8 cellular contexts compared by ENCODE assay signal in genomic region chr4:25861951-25862410, GRCh38. TPM values are rescaled to one million over a fixed set of nuclear protein-coding genes. Genes with fewer than 3 reads are reported as not detected.
A peak's percentile ranks its signal among the peaks of the same experiment; 100 is the strongest.
DNase-seq lines count a peak whose midpoint lies in the region; ATAC-seq and TF ChIP-seq lines count a peak whose summit lies in the region.

No MANE protein-coding gene starts in this region.

- H3K9me2 ChIP-seq in DOHH2 (replicated peaks; ENCODE audit: control insufficient read depth, low read length) (no peaks in the 10 kb centered on the region), GM23338 (ENCODE audit: insufficient read depth) (no peaks in the 10 kb centered on the region)

- H3F3A ChIP-seq in DOHH2 (ENCODE audit: control insufficient read depth, insufficient read depth) (peaks cover 46% of the 10 kb centered on the region), GM23338 (replicated peaks; ENCODE audit: low read depth) (peaks cover 7% of the 10 kb centered on the region; the same call in 1 of the 2 replicates)

- H4K20me1 ChIP-seq in DOHH2 (ENCODE audit: control insufficient read depth, insufficient read depth, low read depth, low read length), result peaks cover 17% of the 10 kb centered on the region; the same call in 1 of the 2 replicates
- H4K20me1 ChIP-seq in GM23338 (replicated peaks; ENCODE audit: insufficient read depth), result peaks cover 4% of the 10 kb centered on the region; the same call in 1 of the 2 replicates

- peaks cover 14% of the 10 kb centered on the region for H3K27me3 Mint-ChIP-seq in GM23338 (ENCODE audit: insufficient read depth, low read depth, poor library complexity)
- H3K27me3 Mint-ChIP-seq in activated naive CD8-positive, alpha-beta T cell treated with anti-CD3 and anti-CD28 coated beads for 36 hours, result peaks cover 4% of the 10 kb centered on the region

- peak overlapping the region; percentile 92 for H3K27ac ChIP-seq in DOHH2 (ENCODE audit: low read depth, low read length)
- H3K27ac ChIP-seq in GM23338 (ENCODE audit: low read depth), result no peak overlapping the region
- H3K27ac ChIP-seq in skeletal muscle tissue (ENCODE audit: low read depth, low read length), result peak overlapping the region; percentile 30

- H3K36me3 ChIP-seq in DOHH2 (ENCODE audit: control insufficient read depth, low read length) (peaks cover 84% of the 10 kb centered on the region), GM23338 (ENCODE audit: insufficient read depth) (no peaks in the 10 kb centered on the region), NT2/D1 (ENCODE audit: insufficient read depth, insufficient read length, low read length) (no peaks in the 10 kb centered on the region), iPS-15b (ENCODE audit: control insufficient read depth, insufficient read depth, low read length) (no peaks in the 10 kb centered on the region), skeletal muscle tissue (ENCODE audit: control insufficient read depth in 3 of 3, insufficient read depth in 3 of 3, low read length in 3 of 3) (no peaks in the 10 kb centered on the region)

- no peaks in the 10 kb centered on the region for H3K27me3 ChIP-seq in DOHH2 (ENCODE audit: control insufficient read depth, low read length)
- H3K27me3 ChIP-seq in GM23338 (ENCODE audit: insufficient read depth), result peaks cover 15% of the 10 kb centered on the region
- H3K27me3 ChIP-seq in NT2/D1 (ENCODE audit: insufficient read depth, insufficient read length), result peaks cover 44% of the 10 kb centered on the region
- peaks cover 17% of the 10 kb centered on the region for H3K27me3 ChIP-seq in iPS-15b (ENCODE audit: control insufficient read depth, insufficient read depth, low read length)
- peaks cover 0 to 18% (median 7%) of the 10 kb centered on the region in 3 donors for H3K27me3 ChIP-seq in skeletal muscle tissue (ENCODE audit: control insufficient read depth in 3 of 3, insufficient read depth in 3 of 3, low read length in 3 of 3)

- H3K27ac Mint-ChIP-seq in GM23338, result peak overlapping the region; percentile 78
- H3K27ac Mint-ChIP-seq in activated naive CD8-positive, alpha-beta T cell treated with anti-CD3 and anti-CD28 coated beads for 36 hours, result peak overlapping the region; percentile 99

- peak overlapping the region; percentile 97 for H3K4me2 ChIP-seq in DOHH2 (ENCODE audit: low read length)
- peak overlapping the region; percentile 99 for H3K4me2 ChIP-seq in GM23338

- H3K4me3 ChIP-seq in DOHH2 (ENCODE audit: low read length), result peak overlapping the region; percentile 93
- peak overlapping the region; percentile 91 for H3K4me3 ChIP-seq in GM23338
- H3K4me3 ChIP-seq in NT2/D1 (ENCODE audit: insufficient read length, low read depth), result peak overlapping the region; percentile 63
- peak overlapping the region; percentile 75 for H3K4me3 ChIP-seq in iPS-15b (ENCODE audit: low read depth, low read length)
- peak overlapping the region; percentile 68 to 71 (median 69) for H3K4me3 ChIP-seq in skeletal muscle tissue (ENCODE audit: low read length in 3 of 3)

- peak overlapping the region; percentile 94 for H3K4me3 Mint-ChIP-seq in GM23338
- H3K4me3 Mint-ChIP-seq in activated naive CD8-positive, alpha-beta T cell treated with anti-CD3 and anti-CD28 coated beads for 36 hours, result peak overlapping the region; percentile 99

- H2AFZ ChIP-seq in GM23338, result peak overlapping the region; percentile 70

- DNase-seq in GM23338 (ENCODE audit: low spot score), result peak; percentile 64
- no peak for DNase-seq in NT2/D1 (ENCODE audit: low read depth, low spot score)
- peak; percentile 33 for DNase-seq in activated naive CD8-positive, alpha-beta T cell treated with anti-CD3 and anti-CD28 coated beads for 36 hours
- no peak for DNase-seq in germinal center (ENCODE audit: low spot score)
- no peak for DNase-seq in GOT3 (lab: John Stamatoyannopoulos, UW)

- peaks cover 36% of the 10 kb centered on the region for H3K4me1 Mint-ChIP-seq in GM23338
- H3K4me1 Mint-ChIP-seq in activated naive CD8-positive, alpha-beta T cell treated with anti-CD3 and anti-CD28 coated beads for 36 hours, result peaks cover 38% of the 10 kb centered on the region

- H3K79me2 ChIP-seq in DOHH2 (ENCODE audit: control insufficient read depth, low read length) (peaks cover 94% of the 10 kb centered on the region), GM23338 (replicated peaks; ENCODE audit: insufficient read depth) (peaks cover 51% of the 10 kb centered on the region)

- H3K36me3 Mint-ChIP-seq in GM23338 (ENCODE audit: low read depth), result peaks cover 8% of the 10 kb centered on the region; the same call in 2 of the 3 replicates
- peaks cover 26% of the 10 kb centered on the region for H3K36me3 Mint-ChIP-seq in activated naive CD8-positive, alpha-beta T cell treated with anti-CD3 and anti-CD28 coated beads for 36 hours

- no peak for TF ChIP-seq CTCF in DOHH2 (IDR thresholded peaks at IDR 0.05; ENCODE audit: low read depth, low read length, poor library complexity, severe bottlenecking)
- no peak for TF ChIP-seq CTCF in GM23338 (conservative IDR thresholded peaks at IDR 0.05; ENCODE audit: low read depth in 2 of 2)

- ATAC-seq in GM23338, result peak; percentile 6

- no peaks in the 10 kb centered on the region for H3K9me3 Mint-ChIP-seq in GM23338
- no peaks in the 10 kb centered on the region for H3K9me3 Mint-ChIP-seq in activated naive CD8-positive, alpha-beta T cell treated with anti-CD3 and anti-CD28 coated beads for 36 hours

- H3K9me3 ChIP-seq in DOHH2 (ENCODE audit: control insufficient read depth, insufficient read depth, low read length) (no peaks in the 10 kb centered on the region), NT2/D1 (ENCODE audit: insufficient read depth, low read length) (no peaks in the 10 kb centered on the region), iPS-15b (ENCODE audit: control insufficient read depth, insufficient read depth, low read length) (no peaks in the 10 kb centered on the region), skeletal muscle tissue (ENCODE audit: control insufficient read depth in 3 of 3, low read length in 3 of 3) (no peaks in the 10 kb centered on the region)

- H3K9ac ChIP-seq in NT2/D1 (ENCODE audit: insufficient read length, low read depth), result peak overlapping the region; percentile 73
- H3K9ac ChIP-seq in iPS-15b (ENCODE audit: low read depth, low read length), result peak overlapping the region; percentile 47
- H3K9ac ChIP-seq in skeletal muscle tissue (ENCODE audit: low read depth in 1 of 3, low read length in 3 of 3), result peak overlapping the region in 2 of 3 donors; percentile 64 to 68

- peaks cover 75% of the 10 kb centered on the region for H3K4me1 ChIP-seq in DOHH2 (ENCODE audit: control insufficient read depth, low read length)
- peaks cover 46% of the 10 kb centered on the region for H3K4me1 ChIP-seq in GM23338 (ENCODE audit: insufficient read depth)
- no peaks in the 10 kb centered on the region for H3K4me1 ChIP-seq in NT2/D1 (ENCODE audit: insufficient read depth, insufficient read length)
- peaks cover 12% of the 10 kb centered on the region for H3K4me1 ChIP-seq in iPS-15b (ENCODE audit: control insufficient read depth, insufficient read depth, low read length)
- H3K4me1 ChIP-seq in skeletal muscle tissue (ENCODE audit: control insufficient read depth in 3 of 3, insufficient read depth in 3 of 3, low read length in 3 of 3), result peaks cover 3 to 4% (median 4%) of the 10 kb centered on the region in 3 donors

TF ChIP-seq in GM23338, 12 proteins besides CTCF, POLR2A, EP300 and RAD21:
- TF ChIP-seq EZH2 (IDR thresholded peaks at IDR 0.05; ENCODE audit: low read depth, unreplicated experiment) (no peak), STAT1 (IDR thresholded peaks at IDR 0.05; ENCODE audit: unreplicated experiment) (no peak), CREB1 (CRISPR knock-in tag; IDR thresholded peaks at IDR 0.05; ENCODE audit: low read depth) (no peak), POLR2AphosphoS5 (IDR thresholded peaks at IDR 0.05; ENCODE audit: low read depth) (no peak), NANOG (IDR thresholded peaks at IDR 0.05; ENCODE audit: borderline replicate concordance) (no peak), REST (IDR thresholded peaks at IDR 0.05; ENCODE audit: unreplicated experiment) (no peak)

RNA-seq across cellular contexts. Expression of gene SEL1L3, which starts 0.8 kb away (rescaled TPM):
- 61.7 and 65.8 TPM in 2 replicates for total RNA-seq in GM23338 (2014; rRNA removed; shearing (Covaris generic))
- 17.1 and 19.3 TPM in 2 replicates for polyA plus RNA-seq in GM23338 (2016; fragmentation: Nextera tagmentation; extraction: Ambion mirVana)
- 10 to 100 TPM; 25.5 to 27.1 TPM for total RNA-seq in activated naive CD8-positive, alpha-beta T cell treated with anti-CD3 and anti-CD28 coated beads for 36 hours
- 18.3 TPM for total RNA-seq in skeletal muscle tissue

RNA-seq across cellular contexts. Expression of gene SMIM20, which starts 52.0 kb away (rescaled TPM):
- 56.6 and 71.6 TPM in 2 replicates for total RNA-seq in GM23338 (2014; rRNA removed; shearing (Covaris generic))
- 68.3 and 82.9 TPM in 2 replicates for polyA plus RNA-seq in GM23338 (2016; fragmentation: Nextera tagmentation; extraction: Ambion mirVana)
- 10 to 100 TPM; 22.9 to 23.5 TPM for total RNA-seq in activated naive CD8-positive, alpha-beta T cell treated with anti-CD3 and anti-CD28 coated beads for 36 hours
- 27.1 TPM for total RNA-seq in skeletal muscle tissue

Comparison
In these comparisons a context has a peak if more than half of its experiments do, and no peak if none do; other contexts are left out.
1. DNase-seq: peak in GM23338 (single experiment) and activated naive CD8-positive, alpha-beta T cell treated with anti-CD3 and anti-CD28 coated beads for 36 hours (single experiment); none in NT2/D1 (single experiment), germinal center (single experiment) and GOT3 (single experiment).
2. Peak in every context shown above with its lines, with median percentiles within 50 percentile points of each other: H3K4me3 ChIP-seq and H3K9ac ChIP-seq.